10 cellular contexts compared by ENCODE assay signal in the genomic region with DNA sequence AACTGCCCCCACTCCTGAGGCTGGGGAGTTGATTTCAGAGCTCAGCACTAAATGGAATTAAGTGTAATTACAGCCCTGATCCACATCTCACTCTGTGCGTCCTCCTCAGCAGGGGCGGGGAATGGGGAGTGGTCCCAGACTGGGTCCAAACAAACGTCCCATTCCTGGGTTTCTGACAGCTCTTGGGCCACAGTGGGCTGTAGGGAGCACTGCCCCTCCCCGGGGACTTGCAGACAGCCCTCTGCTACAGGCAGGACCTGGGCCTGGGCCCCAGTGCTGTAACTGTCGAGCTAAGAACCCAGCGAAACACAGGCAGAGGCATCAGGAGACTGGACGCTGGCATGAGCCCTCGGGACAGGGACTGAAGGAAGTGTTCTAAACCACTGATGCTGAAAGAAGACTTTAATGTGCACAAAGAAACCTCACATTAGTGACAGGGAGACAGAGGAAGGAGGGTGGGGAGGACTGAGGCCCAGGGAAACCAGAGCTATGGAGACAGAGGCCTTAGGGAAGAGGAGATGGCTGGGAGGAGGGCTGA. TPM values are rescaled to one million over a fixed set of nuclear protein-coding genes. Genes with fewer than 3 reads are reported as not detected.
DNase-seq lines count a peak whose midpoint lies in the region; ATAC-seq and TF ChIP-seq lines count a peak whose summit lies in the region.
"Had no signal": no experiment of that assay in that cellular context is flagged by ENCODE, and none has a peak within 500 bp of the region (broad histone marks: within the 10 kb centered on the region; RNA-seq: fewer than 3 reads in every experiment).

No MANE protein-coding gene starts in this region.

- TF ChIP-seq POLR2A in transverse colon (IDR thresholded peaks at IDR 0.05), result no peak

- WGBS in transverse colon (ENCODE audit: low coverage in 1 of 2), 2 donors, result 84% methylated on average over 7 of the region's 8 CpGs; no CpG with 5 or more reads in 1 of the 2 donors

- H3K4me3 Mint-ChIP-seq in chondrocyte (ENCODE audit: unreplicated experiment), result no peak overlapping the region
- H3K4me3 Mint-ChIP-seq in type B pancreatic cell, result peak overlapping the region; percentile 60

- H3K27me3 Mint-ChIP-seq in chondrocyte (ENCODE audit: low read depth), result no peaks in the 10 kb centered on the region
- H3K27me3 Mint-ChIP-seq in type B pancreatic cell, result no peaks in the 10 kb centered on the region

- intact Hi-C loops in left ventricle myocardium inferior (cut with micrococcal nuclease), result no loop called here
- intact Hi-C loops in transverse colon (cut with DNase I; ENCODE audit: low total_unique reads), result no loop called here

- TF ChIP-seq CTCF in left ventricle myocardium inferior (IDR thresholded peaks at IDR 0.05; ENCODE audit: borderline replicate concordance) (no peak), right atrium auricular region (IDR thresholded peaks at IDR 0.05) (no peak), chondrocyte (IDR thresholded peaks at IDR 0.05) (no peak), type B pancreatic cell (conservative IDR thresholded peaks at IDR 0.05) (peak; percentile 53), transverse colon (IDR thresholded peaks at IDR 0.05) (no peak)

- H3K4me1 Mint-ChIP-seq in chondrocyte (ENCODE audit: low read depth) (peaks cover 26% of the 10 kb centered on the region), type B pancreatic cell (ENCODE audit: unreplicated experiment) (peaks cover 32% of the 10 kb centered on the region)

- H3K4me3 ChIP-seq in left ventricle myocardium inferior (no peak overlapping the region), right atrium auricular region (no peak overlapping the region), transverse colon (no peak overlapping the region)

- ATAC-seq in HG03432 (IDR thresholded peaks at IDR 0.05; ENCODE audit: unreplicated experiment), result no peak

- in situ Hi-C loops in transverse colon (cut with MboI; ENCODE audit: low pct_ligation_motif_present in 1 of 4, low pct_unique_long_range_greater_than_20kb in 1 of 4, low sequenced_read_pairs in 3 of 4), result no loop called here

- no peaks in the 10 kb centered on the region for H3K9me3 Mint-ChIP-seq in chondrocyte (ENCODE audit: low read depth)
- H3K9me3 Mint-ChIP-seq in type B pancreatic cell, result no peaks in the 10 kb centered on the region

- H3K9me3 ChIP-seq in left ventricle myocardium inferior (replicated peaks), result no peaks in the 10 kb centered on the region
- no peaks in the 10 kb centered on the region for H3K9me3 ChIP-seq in right atrium auricular region
- no peaks in the 10 kb centered on the region for H3K9me3 ChIP-seq in transverse colon

- H3K36me3 Mint-ChIP-seq in chondrocyte (ENCODE audit: low read depth), result no peaks in the 10 kb centered on the region
- H3K36me3 Mint-ChIP-seq in type B pancreatic cell, result no peaks in the 10 kb centered on the region

- no peak for TF ChIP-seq EP300 in transverse colon (IDR thresholded peaks at IDR 0.05; ENCODE audit: low read depth)

- DNase-seq in left ventricle myocardium inferior (no peak), right atrium auricular region (ENCODE audit: low spot score) (no peak), chondrocyte (ENCODE audit: low spot score) (peak; percentile 81), midbrain (lab: John Stamatoyannopoulos, UW) (peak; percentile 11), type B pancreatic cell (ENCODE audit: extremely low spot score, unreplicated experiment) (no peak), transverse colon (no peak), GDM1 (lab: John Stamatoyannopoulos, UW) (no peak)
- DNase-seq: activated CD8-positive, alpha-beta memory T cell treated with anti-CD3 and anti-CD28 coated beads, Interleukin-2, amount 50 U/mL, for 48 hours; hippocampal formation had no signal

- no peaks in the 10 kb centered on the region for H3K36me3 ChIP-seq in left ventricle myocardium inferior
- no peaks in the 10 kb centered on the region for H3K36me3 ChIP-seq in right atrium auricular region
- H3K36me3 ChIP-seq in transverse colon, result no peaks in the 10 kb centered on the region

- peak overlapping the region; percentile 74 for H3K27ac Mint-ChIP-seq in chondrocyte (ENCODE audit: unreplicated experiment)
- H3K27ac Mint-ChIP-seq in type B pancreatic cell, result peak overlapping the region; percentile 82

- H3K27me3 ChIP-seq in left ventricle myocardium inferior (ENCODE audit: low read depth) (no peaks in the 10 kb centered on the region), right atrium auricular region (no peaks in the 10 kb centered on the region), transverse colon (no peaks in the 10 kb centered on the region)

- H3K27ac ChIP-seq in left ventricle myocardium inferior (replicated peaks), result peak overlapping the region; percentile 38
- no peak overlapping the region for H3K27ac ChIP-seq in right atrium auricular region
- H3K27ac ChIP-seq in transverse colon, result no peak overlapping the region

- H3K4me1 ChIP-seq in left ventricle myocardium inferior (peaks cover 51% of the 10 kb centered on the region), right atrium auricular region (peaks cover 0 to 40% of the 10 kb centered on the region in 2 donors), transverse colon (peaks cover 6 to 18% (median 9%) of the 10 kb centered on the region in 4 donors)

RNA-seq across cellular contexts. Expression of gene SEMA4C, which starts 5.7 kb away (rescaled TPM):
- 16.6 TPM for total RNA-seq in left ventricle myocardium inferior
- 10 to 100 TPM; 12.0 to 23.3 TPM for total RNA-seq in right atrium auricular region
- total RNA-seq in chondrocyte, result 20.4 to 26.7 TPM (median 24.8 TPM) in 3 replicates
- 45.5 and 58.1 TPM in 2 replicates for total RNA-seq in type B pancreatic cell (ENCODE audit: low replicate concordance)
- total RNA-seq in transverse colon, result 10 to 100 TPM in 3 of 4 donors, 1 to 10 TPM in 1; 3.6 to 23.9 (median 17.4) TPM

RNA-seq across cellular contexts. Expression of gene ANKRD39, which starts 17.8 kb away (rescaled TPM):
- total RNA-seq in left ventricle myocardium inferior (14.3 TPM), right atrium auricular region (10 to 100 TPM in 1 of 2 donors, 1 to 10 TPM in 1; 8.7 to 12.2 TPM), chondrocyte (7.9 to 11.2 TPM (median 8.3 TPM) in 3 replicates), type B pancreatic cell (ENCODE audit: low replicate concordance) (16.6 and 17.7 TPM in 2 replicates), transverse colon (10 to 100 TPM in 3 of 4 donors, 1 to 10 TPM in 1; 9.7 to 55.3 (median 12.7) TPM)

RNA-seq across cellular contexts. Expression of gene ANKRD23, which starts 31.7 kb away (rescaled TPM):
- total RNA-seq in left ventricle myocardium inferior (14.4 TPM), right atrium auricular region (10 to 100 TPM in 1 of 2 donors, 1 to 10 TPM in 1; 9.3 to 23.0 TPM), chondrocyte (1.9 to 4.4 TPM (median 3.2 TPM) in 3 replicates), type B pancreatic cell (ENCODE audit: low replicate concordance) (6.1 and 8.1 TPM in 2 replicates), transverse colon (10 to 100 TPM in 1 of 4 donors, 1 to 10 TPM in 3; 4.1 to 22.7 (median 7.0) TPM)

RNA-seq across cellular contexts. Expression of gene CNNM3, which starts 59.5 kb away (rescaled TPM):
- total RNA-seq in left ventricle myocardium inferior (11.1 TPM), right atrium auricular region (1 to 10 TPM; 4.2 to 7.9 TPM), chondrocyte (10.2 to 14.0 TPM (median 10.4 TPM) in 3 replicates), type B pancreatic cell (ENCODE audit: low replicate concordance) (28.3 and 30.8 TPM in 2 replicates), transverse colon (10 to 100 TPM; 14.2 to 54.3 (median 22.3) TPM)

Comparison
In these comparisons a context has a peak if more than half of its experiments do, and no peak if none do; other contexts are left out.
1. DNase-seq: peak in chondrocyte (single experiment) and midbrain (single experiment); none in left ventricle myocardium inferior (single experiment), right atrium auricular region (single experiment), type B pancreatic cell (single experiment), transverse colon (single experiment) and GDM1 (single experiment).